In the genomic region with DNA sequence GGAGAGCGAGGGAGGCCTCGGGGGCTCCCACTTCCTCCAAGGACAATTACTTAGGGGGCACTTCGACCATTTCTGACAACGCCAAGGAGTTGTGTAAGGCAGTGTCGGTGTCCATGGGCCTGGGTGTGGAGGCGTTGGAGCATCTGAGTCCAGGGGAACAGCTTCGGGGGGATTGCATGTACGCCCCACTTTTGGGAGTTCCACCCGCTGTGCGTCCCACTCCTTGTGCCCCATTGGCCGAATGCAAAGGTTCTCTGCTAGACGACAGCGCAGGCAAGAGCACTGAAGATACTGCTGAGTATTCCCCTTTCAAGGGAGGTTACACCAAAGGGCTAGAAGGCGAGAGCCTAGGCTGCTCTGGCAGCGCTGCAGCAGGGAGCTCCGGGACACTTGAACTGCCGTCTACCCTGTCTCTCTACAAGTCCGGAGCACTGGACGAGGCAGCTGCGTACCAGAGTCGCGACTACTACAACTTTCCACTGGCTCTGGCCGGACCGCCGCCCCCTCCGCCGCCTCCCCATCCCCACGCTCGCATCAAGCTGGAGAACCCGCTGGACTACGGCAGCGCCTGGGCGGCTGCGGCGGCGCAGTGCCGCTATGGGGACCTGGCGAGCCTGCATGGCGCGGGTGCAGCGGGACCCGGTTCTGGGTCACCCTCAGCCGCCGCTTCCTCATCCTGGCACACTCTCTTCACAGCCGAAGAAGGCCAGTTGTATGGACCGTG, we compare ENCODE assay signal across 8 cellular contexts. TPM values are rescaled to one million over a fixed set of nuclear protein-coding genes. Genes with fewer than 3 reads are reported as not detected.
A peak's percentile ranks its signal among the peaks of the same experiment; 100 is the strongest.
DNase-seq lines count a peak whose midpoint lies in the region; TF ChIP-seq lines count a peak whose summit lies in the region.

No MANE protein-coding gene starts in this region.

- no peaks in the 10 kb centered on the region for H3K36me3 Mint-ChIP-seq in nephron (ENCODE audit: low read depth)

- H3K27me3 ChIP-seq in esophagus muscularis mucosa: peaks cover 0 to 16% (median 0%) of the 10 kb centered on the region in 4 donors

- H3K27me3 Mint-ChIP-seq in nephron (ENCODE audit: low read depth): peaks cover 27% of the 10 kb centered on the region

- intact Hi-C loops in esophagus muscularis mucosa (cut with DNase I): no loop called here

- no peak for TF ChIP-seq EP300 in esophagus muscularis mucosa (IDR thresholded peaks at IDR 0.05)

- H3K4me1 Mint-ChIP-seq in nephron: peaks cover 25% of the 10 kb centered on the region

- 51% methylated on average over 23 of the region's 46 CpGs for WGBS in esophagus muscularis mucosa

- H3K9me3 ChIP-seq in esophagus muscularis mucosa: no peaks in the 10 kb centered on the region

- no peak for TF ChIP-seq CTCF in NB4 (IDR thresholded peaks at IDR 0.05; ENCODE audit: low read depth, low read length)
- TF ChIP-seq CTCF in esophagus muscularis mucosa (IDR thresholded peaks at IDR 0.05): no peak
- no peak for TF ChIP-seq CTCF in nephron (IDR thresholded peaks at IDR 0.05; ENCODE audit: unreplicated experiment in 3 of 3)

- H3K4me3 Mint-ChIP-seq in nephron: peak overlapping the region; percentile 86 to 94 (median 90)

- TF ChIP-seq POLR2A in NB4 (IDR thresholded peaks at IDR 0.05; ENCODE audit: extremely low read depth, insufficient read length) (no peak), esophagus muscularis mucosa (IDR thresholded peaks at IDR 0.05; ENCODE audit: low read depth) (no peak)

- DNase-seq in AG08395 (ENCODE audit: low spot score) (peak; percentile 12), NB4 (ENCODE audit: low read depth) (peak; percentile 1), esophagus muscularis mucosa (ENCODE audit: extremely low spot score) (no peak), NCI-H2107 (lab: John Stamatoyannopoulos, UW) (no peak), NOMO-1 treated with dmso at 0.1 percent for 144 hours (lab: John Stamatoyannopoulos, UW; ENCODE audit: unreplicated experiment) (no peak), NCI-H524 treated with DMSO at 0.1 percent for 48 hours (lab: John Stamatoyannopoulos, UW) (no peak), NCI-H510A (lab: John Stamatoyannopoulos, UW) (no peak)

- H3K9me3 Mint-ChIP-seq in nephron: no peaks in the 10 kb centered on the region

- H3K4me1 ChIP-seq in esophagus muscularis mucosa: peaks cover 0 to 28% (median 23%) of the 10 kb centered on the region in 4 donors

- no peak overlapping the region for H3K4me3 ChIP-seq in NB4 (ENCODE audit: low read depth, low read length)
- H3K4me3 ChIP-seq in esophagus muscularis mucosa: peak overlapping the region; percentile 51 to 62 (median 56)

- H3K27ac ChIP-seq in esophagus muscularis mucosa (replicated peaks in 1 of 4): peak overlapping the region in 2 of 4 donors; percentile 30 to 49

- no peak overlapping the region for H3K27ac Mint-ChIP-seq in nephron

- H3K36me3 ChIP-seq in esophagus muscularis mucosa: no peaks in the 10 kb centered on the region

RNA-seq across cellular contexts. Expression of gene AR, which starts 2.1 kb away (rescaled TPM):
- total RNA-seq in esophagus muscularis mucosa: 1 to 10 TPM; 2.7 to 6.3 (median 4.3) TPM

Comparison
In these comparisons a context has a peak if more than half of its experiments do, and no peak if none do; other contexts are left out.
1. DNase-seq: peak in AG08395 (single experiment) and NB4 (single experiment); none in esophagus muscularis mucosa (single experiment), NCI-H2107 (single experiment), NOMO-1 treated with dmso at 0.1 percent for 144 hours (single experiment), NCI-H524 treated with DMSO at 0.1 percent for 48 hours (single experiment) and NCI-H510A (single experiment).